Comparison of ENCODE assay signal across 1 cellular context in the genomic region with DNA sequence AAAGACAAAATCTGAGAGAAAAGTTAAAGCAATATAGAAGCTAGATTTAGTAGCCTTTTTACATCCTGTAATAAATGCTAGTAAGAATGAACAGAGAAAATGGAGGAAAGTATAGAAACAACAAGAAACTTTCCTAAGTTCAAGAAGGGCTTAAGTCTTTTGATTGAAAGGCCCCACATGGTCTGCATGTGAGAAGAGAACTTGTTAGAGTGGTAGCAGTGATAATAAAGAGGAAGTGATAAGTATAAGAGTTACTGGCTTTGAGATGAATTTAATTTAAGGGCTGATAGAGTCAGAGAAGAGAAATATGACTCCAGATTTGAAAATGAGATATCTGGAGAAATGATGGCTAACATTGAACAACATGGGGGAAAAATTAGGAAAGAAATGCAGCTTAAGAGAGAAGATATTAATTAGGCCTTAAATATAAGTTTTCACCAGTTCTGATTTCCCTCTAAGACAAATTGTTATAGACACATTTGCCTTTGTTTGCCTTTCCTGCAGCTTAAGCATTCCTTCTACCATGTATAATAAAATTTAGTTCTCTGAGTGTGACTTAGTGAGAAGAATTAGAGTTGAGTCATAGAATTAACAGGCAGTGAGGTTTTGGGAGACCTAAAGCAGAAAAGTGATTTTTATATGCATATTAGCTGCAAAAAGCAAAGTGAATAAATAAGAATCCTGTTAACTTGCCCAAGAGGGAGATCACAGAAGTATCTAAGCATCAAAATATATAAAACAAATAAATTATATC.
TF ChIP-seq lines count a peak whose summit lies in the region.

No MANE protein-coding gene starts in this region.

TF ChIP-seq in GM12878, 131 proteins besides CTCF, POLR2A, EP300 and RAD21 (continued from another document):
- TF ChIP-seq, protein P1, sequence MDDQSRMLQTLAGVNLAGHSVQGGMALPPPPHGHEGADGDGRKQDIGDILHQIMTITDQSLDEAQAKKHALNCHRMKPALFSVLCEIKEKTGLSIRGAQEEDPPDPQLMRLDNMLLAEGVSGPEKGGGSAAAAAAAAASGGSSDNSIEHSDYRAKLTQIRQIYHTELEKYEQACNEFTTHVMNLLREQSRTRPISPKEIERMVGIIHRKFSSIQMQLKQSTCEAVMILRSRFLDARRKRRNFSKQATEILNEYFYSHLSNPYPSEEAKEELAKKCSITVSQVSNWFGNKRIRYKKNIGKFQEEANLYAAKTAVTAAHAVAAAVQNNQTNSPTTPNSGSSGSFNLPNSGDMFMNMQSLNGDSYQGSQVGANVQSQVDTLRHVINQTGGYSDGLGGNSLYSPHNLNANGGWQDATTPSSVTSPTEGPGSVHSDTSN (IDR thresholded peaks at IDR 0.05; ENCODE audit: insufficient replicate concordance, low read depth, low read length) = peak; percentile 22
- TF ChIP-seq, protein P2, sequence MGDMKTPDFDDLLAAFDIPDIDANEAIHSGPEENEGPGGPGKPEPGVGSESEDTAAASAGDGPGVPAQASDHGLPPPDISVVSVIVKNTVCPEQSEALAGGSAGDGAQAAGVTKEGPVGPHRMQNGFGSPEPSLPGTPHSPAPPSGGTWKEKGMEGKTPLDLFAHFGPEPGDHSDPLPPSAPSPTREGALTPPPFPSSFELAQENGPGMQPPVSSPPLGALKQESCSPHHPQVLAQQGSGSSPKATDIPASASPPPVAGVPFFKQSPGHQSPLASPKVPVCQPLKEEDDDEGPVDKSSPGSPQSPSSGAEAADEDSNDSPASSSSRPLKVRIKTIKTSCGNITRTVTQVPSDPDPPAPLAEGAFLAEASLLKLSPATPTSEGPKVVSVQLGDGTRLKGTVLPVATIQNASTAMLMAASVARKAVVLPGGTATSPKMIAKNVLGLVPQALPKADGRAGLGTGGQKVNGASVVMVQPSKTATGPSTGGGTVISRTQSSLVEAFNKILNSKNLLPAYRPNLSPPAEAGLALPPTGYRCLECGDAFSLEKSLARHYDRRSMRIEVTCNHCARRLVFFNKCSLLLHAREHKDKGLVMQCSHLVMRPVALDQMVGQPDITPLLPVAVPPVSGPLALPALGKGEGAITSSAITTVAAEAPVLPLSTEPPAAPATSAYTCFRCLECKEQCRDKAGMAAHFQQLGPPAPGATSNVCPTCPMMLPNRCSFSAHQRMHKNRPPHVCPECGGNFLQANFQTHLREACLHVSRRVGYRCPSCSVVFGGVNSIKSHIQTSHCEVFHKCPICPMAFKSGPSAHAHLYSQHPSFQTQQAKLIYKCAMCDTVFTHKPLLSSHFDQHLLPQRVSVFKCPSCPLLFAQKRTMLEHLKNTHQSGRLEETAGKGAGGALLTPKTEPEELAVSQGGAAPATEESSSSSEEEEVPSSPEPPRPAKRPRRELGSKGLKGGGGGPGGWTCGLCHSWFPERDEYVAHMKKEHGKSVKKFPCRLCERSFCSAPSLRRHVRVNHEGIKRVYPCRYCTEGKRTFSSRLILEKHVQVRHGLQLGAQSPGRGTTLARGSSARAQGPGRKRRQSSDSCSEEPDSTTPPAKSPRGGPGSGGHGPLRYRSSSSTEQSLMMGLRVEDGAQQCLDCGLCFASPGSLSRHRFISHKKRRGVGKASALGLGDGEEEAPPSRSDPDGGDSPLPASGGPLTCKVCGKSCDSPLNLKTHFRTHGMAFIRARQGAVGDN (IDR thresholded peaks at IDR 0.05) = 0 out of 2 replicates have a peak, but pooled peaks have one; percentile 38
- TF ChIP-seq BHLHE40 (IDR thresholded peaks at IDR 0.05; ENCODE audit: borderline replicate concordance in 1 of 2, low read depth in 2 of 2, low read length in 1 of 2) = peak in 1 of 2 experiments; percentile 32; a peak in 1 of 4 replicates
- no peak for TF ChIP-seq TAF1 (IDR thresholded peaks at IDR 0.05; ENCODE audit: borderline replicate concordance, low read depth, low read length)
